8 cellular contexts compared by ENCODE assay signal in genomic region chr11:87722756-87723599, GRCh38.
A peak's percentile ranks its signal among the peaks of the same experiment; 100 is the strongest.
DNase-seq lines count a peak whose midpoint lies in the region; ATAC-seq, FAIRE-seq and TF ChIP-seq lines count a peak whose summit lies in the region.

No MANE protein-coding gene starts in this region.

- H3K4me1 ChIP-seq in iPS DF 6.9 (ENCODE audit: control insufficient read depth, insufficient read depth, low read length) = 0 out of 2 replicates have a peak, but pooled peaks cover 1% of the 10 kb centered on the region

- intact Hi-C loops in lower leg skin (cut with DNase I; ENCODE audit: low total_unique reads) = no loop called here

- H3K4me3 ChIP-seq in iPS DF 6.9 (ENCODE audit: low read length) (no peak overlapping the region), lower leg skin (ENCODE audit: low read depth, poor library complexity, severe bottlenecking) (no peak overlapping the region)

- ATAC-seq in HG03025 (IDR thresholded peaks at IDR 0.05; ENCODE audit: low FRiP score, unreplicated experiment) = peak; percentile 67

- DNase-seq in AG09319 (ENCODE audit: extremely low read depth, low read depth) (no peak), GM12892 (ENCODE audit: insufficient read length) (no peak), SKM-1 (lab: John Stamatoyannopoulos, UW; ENCODE audit: unreplicated experiment) (peak; percentile 6), iPS DF 6.9 (ENCODE audit: low read depth, low spot score) (peak; percentile 22), lower leg skin (ENCODE audit: low spot score in 2 of 2) (no peak), DMS79 treated with DMSO at 0.1 percent for 48 hours (lab: John Stamatoyannopoulos, UW) (no peak), midbrain (lab: John Stamatoyannopoulos, UW) (no peak)

- no peaks in the 10 kb centered on the region for H3K36me3 ChIP-seq in iPS DF 6.9 (ENCODE audit: control insufficient read depth, insufficient read depth, low read length)

- 100% methylated on average over 1 of the region's 11 CpGs for WGBS in iPS DF 6.9 (ENCODE audit: insufficient coverage, insufficient read length)
- 82 to 85% methylated on average over 11 of the region's 11 CpGs for WGBS in lower leg skin, 2 donors

- no peaks in the 10 kb centered on the region for H3K27me3 ChIP-seq in iPS DF 6.9 (ENCODE audit: control insufficient read depth, insufficient read depth, low read length)

- H3K9me3 ChIP-seq in iPS DF 6.9 (ENCODE audit: control insufficient read depth, insufficient read depth, low read length) = no peaks in the 10 kb centered on the region

- no peak overlapping the region for H3K27ac ChIP-seq in iPS DF 6.9 (ENCODE audit: low read length)

- TF ChIP-seq POLR2A in GM12892 (IDR thresholded peaks at IDR 0.05; ENCODE audit: low read depth, low read length) = no peak
- TF ChIP-seq POLR2A in lower leg skin (IDR thresholded peaks at IDR 0.05) = no peak

- peak; percentile 72 for TF ChIP-seq CTCF in AG09319 (IDR thresholded peaks at IDR 0.05; ENCODE audit: low read depth, low read length)
- TF ChIP-seq CTCF in lower leg skin (IDR thresholded peaks at IDR 0.05) = no peak

- peak; percentile 80 for FAIRE-seq in GM12892 (lab: Jason Lieb, UNC)

Comparison
In these comparisons a context has a peak if more than half of its experiments do, and no peak if none do; other contexts are left out.
1. DNase-seq: peak in SKM-1 (single experiment) and iPS DF 6.9 (single experiment); none in AG09319 (single experiment), GM12892 (single experiment), lower leg skin (0 of 2), DMS79 treated with DMSO at 0.1 percent for 48 hours (single experiment) and midbrain (single experiment).